In genomic region chr15:43169888-43170287, GRCh38 we compare ENCODE assay signal across 1 cellular context.
TF ChIP-seq lines count a peak whose summit lies in the region.

No MANE protein-coding gene starts in this region.

TF ChIP-seq in IMR-90, 13 proteins besides CTCF, POLR2A, EP300 and RAD21:
- TF ChIP-seq MXI1 (IDR thresholded peaks at IDR 0.05; ENCODE audit: borderline replicate concordance, low read depth, low read length) (no peak), SMC3 (IDR thresholded peaks at IDR 0.05; ENCODE audit: low read depth, low read length) (no peak)
